Comparison of ENCODE assay signal across 8 cellular contexts in the genomic region with DNA sequence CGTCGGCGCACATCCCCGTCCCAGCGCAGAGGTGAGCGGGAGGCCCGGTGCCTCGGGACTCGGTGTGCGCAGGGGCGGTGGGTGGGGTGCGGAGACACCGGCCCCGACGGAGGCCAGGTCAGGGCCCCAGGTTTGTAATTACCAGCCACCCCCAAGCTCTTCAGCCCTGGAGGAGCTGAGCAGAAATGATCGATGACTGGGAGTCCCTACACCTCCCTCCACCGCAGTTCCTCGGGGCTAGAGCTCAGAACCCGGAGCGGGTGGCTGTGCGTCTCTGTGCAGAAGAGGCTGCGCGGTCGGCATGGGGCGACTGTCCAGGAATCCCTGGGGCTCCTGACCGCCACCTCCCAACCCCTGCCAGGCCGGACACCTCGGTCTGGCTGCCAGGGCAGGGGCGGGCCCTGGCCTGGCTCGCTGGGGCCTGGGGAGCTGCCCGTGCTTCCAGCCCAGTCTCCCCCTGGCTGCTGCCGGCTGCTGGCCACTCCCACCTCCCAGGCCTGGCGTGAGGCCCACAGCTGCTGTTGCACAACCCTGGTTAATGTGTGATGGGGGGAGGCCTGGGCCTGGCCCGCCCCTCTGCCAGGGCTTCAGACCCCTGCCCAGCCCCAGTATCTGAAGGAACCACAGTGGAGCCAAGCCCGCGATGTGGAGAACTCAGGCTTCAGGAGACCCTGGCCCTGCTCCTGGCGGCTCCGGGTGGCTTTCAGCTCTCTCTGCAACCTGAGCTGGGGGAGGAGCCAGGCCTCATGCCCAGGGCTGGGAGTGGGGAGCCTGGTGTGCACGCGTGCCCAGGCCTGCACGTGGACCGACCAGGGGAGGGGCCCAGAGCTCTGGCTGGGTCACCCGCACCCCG. TPM values are rescaled to one million over a fixed set of nuclear protein-coding genes. Genes with fewer than 3 reads are reported as not detected.
DNase-seq lines count a peak whose midpoint lies in the region; ATAC-seq and TF ChIP-seq lines count a peak whose summit lies in the region.

No MANE protein-coding gene starts in this region.

- H3K27ac ChIP-seq in A673 (ENCODE audit: low read depth, low read length, poor library complexity, severe bottlenecking) (peak overlapping the region; percentile 88), spleen (peak overlapping the region; percentile 81 to 90 (median 87))

- no peaks in the 10 kb centered on the region for H3K9me3 Mint-ChIP-seq in T-helper 2 cell treated with Interferon-gamma antibody and Interleukin-4, amounts not matched to agents 5 μg/mL and 100 μg/mL, for 36 hours

- H3K36me3 ChIP-seq in A673 (ENCODE audit: insufficient read depth, low read length, poor library complexity, severe bottlenecking) (peaks cover 24% of the 10 kb centered on the region), spleen (peaks cover 0 to 55% (median 28%) of the 10 kb centered on the region in 6 donors)

- H3K9me3 ChIP-seq in A673 (ENCODE audit: low read depth, low read length, poor library complexity, severe bottlenecking) (no peaks in the 10 kb centered on the region), spleen (no peaks in the 10 kb centered on the region)

- H3K4me3 Mint-ChIP-seq in T-helper 2 cell treated with Interferon-gamma antibody and Interleukin-4, amounts not matched to agents 5 μg/mL and 100 μg/mL, for 36 hours = peak overlapping the region; percentile 70

- CTCF ChIA-PET in A673 (lab: Charles Lee) = no interaction called here
- CTCF ChIA-PET in GM10248 (lab: Yijun Ruan, JAX) = interaction anchor here (1.2 to 1.4 kb wide), 2 partner anchors 45 to 124 kb away, joined by 3 to 5 read pairs; a partner anchor contains a TSS

- peaks cover 16% of the 10 kb centered on the region for H3K4me1 ChIP-seq in A673 (ENCODE audit: insufficient read depth, low read length, poor library complexity, severe bottlenecking)
- H3K4me1 ChIP-seq in spleen = peaks cover 44 to 88% (median 67%) of the 10 kb centered on the region in 6 donors

- peak; percentile 59 for ATAC-seq in left colon
- no peak for ATAC-seq in HG03439 (IDR thresholded peaks at IDR 0.05; ENCODE audit: unreplicated experiment)

- H3K4me3 ChIP-seq in A673 (ENCODE audit: low read depth, low read length, poor library complexity, severe bottlenecking) (peak overlapping the region; percentile 78), spleen (peak overlapping the region; percentile 42 to 90 (median 65))

- DNase-seq in A673 (ENCODE audit: low spot score) = peak; percentile 85
- peak; percentile 65 for DNase-seq in GM10248 (ENCODE audit: extremely low spot score)
- peak; percentile 26 for DNase-seq in NCI-H1694 (lab: John Stamatoyannopoulos, UW)
- no peak for DNase-seq in T-helper 2 cell treated with Interferon-gamma antibody and Interleukin-4, amounts not matched to agents 5 μg/mL and 100 μg/mL, for 36 hours (ENCODE audit: low spot score)
- peak; percentile 68 to 83 for DNase-seq in dermis microvascular lymphatic vessel endothelial cell (ENCODE audit: low read depth in 2 of 2)
- DNase-seq in left colon = peak; percentile 92
- peak; percentile 93 for DNase-seq in spleen

- peaks cover 10% of the 10 kb centered on the region for H3K4me1 Mint-ChIP-seq in T-helper 2 cell treated with Interferon-gamma antibody and Interleukin-4, amounts not matched to agents 5 μg/mL and 100 μg/mL, for 36 hours (ENCODE audit: low read depth)

- no TSS peak for BruUV-seq in A673 (replicated peaks; lab: Mats Ljungman, UMichigan)

- peaks cover 18% of the 10 kb centered on the region for H3K36me3 Mint-ChIP-seq in T-helper 2 cell treated with Interferon-gamma antibody and Interleukin-4, amounts not matched to agents 5 μg/mL and 100 μg/mL, for 36 hours (ENCODE audit: low read depth)

- POLR2A ChIA-PET in A673 (lab: Charles Lee; ENCODE audit: low non-redundant PET) (interaction anchor here (0.6 kb wide), 1 partner anchor 10 kb away, joined by 11 read pairs; no protein-coding TSS in a partner anchor), GM10248 (lab: Yijun Ruan, JAX) (no interaction called here)

- H3K27ac Mint-ChIP-seq in T-helper 2 cell treated with Interferon-gamma antibody and Interleukin-4, amounts not matched to agents 5 μg/mL and 100 μg/mL, for 36 hours = no peak overlapping the region

- WGBS in spleen, 5 donors = 4 to 12% (median 5%) methylated on average over 3 to 44 of the region's 44 CpGs

- TF ChIP-seq CTCF in A673 (conservative IDR thresholded peaks at IDR 0.05; ENCODE audit: low read depth, low read length) (0 out of 2 replicates have a peak, but pooled peaks have one; percentile 17), GM10248 (IDR thresholded peaks at IDR 0.05; ENCODE audit: control extremely low read depth, extremely low read depth, low read depth, missing control alignments) (no peak), spleen (IDR thresholded peaks at IDR 0.05 in 8 of 11, conservative IDR thresholded peaks at IDR 0.05 in 3 of 11) (peak in 8 of 11 experiments; percentile 14 to 58 (median 32))

- intact Hi-C loops in A673 (cut with micrococcal nuclease; ENCODE audit: unreplicated experiment) (no loop called here), left colon (cut with DNase I, micrococcal nuclease) (no loop called here), spleen (cut with DNase I; ENCODE audit: low total_unique reads) (no loop called here)

- no peaks in the 10 kb centered on the region for H3K27me3 ChIP-seq in A673 (replicated peaks; ENCODE audit: insufficient read depth, low read depth, low read length, poor library complexity)
- peaks cover 0 to 19% (median 0%) of the 10 kb centered on the region in 7 donors for H3K27me3 ChIP-seq in spleen (replicated peaks in 1 of 7)

- H3K27me3 Mint-ChIP-seq in T-helper 2 cell treated with Interferon-gamma antibody and Interleukin-4, amounts not matched to agents 5 μg/mL and 100 μg/mL, for 36 hours (ENCODE audit: low read depth) = no peaks in the 10 kb centered on the region

- TF ChIP-seq POLR2A in spleen (IDR thresholded peaks at IDR 0.05) = no peak

RNA-seq across cellular contexts. Expression of a gene that starts 1.2 kb away (rescaled TPM):
- total RNA-seq in A673 (2021) = 45.8 and 71.0 TPM in 2 replicates
- total RNA-seq in dermis microvascular lymphatic vessel endothelial cell = 5.9 and 9.2 TPM in 2 replicates
- 10 to 100 TPM; 41.2 to 48.0 TPM for total RNA-seq in left colon
- total RNA-seq in spleen = 100 to 1,000 TPM in 1 of 7 donors, 10 to 100 TPM in 6; 39.9 to 107 (median 64.8) TPM
- 10 to 100 TPM; 27.5 to 44.0 (median 34.3) TPM for polyA plus RNA-seq in spleen

RNA-seq across cellular contexts. Expression of a gene that starts 4.3 kb away (rescaled TPM):
- 15.1 and 16.3 TPM in 2 replicates for total RNA-seq in A673 (2021)
- total RNA-seq in dermis microvascular lymphatic vessel endothelial cell = 0.90 and 1.5 TPM in 2 replicates
- 10 to 100 TPM; 11.1 to 13.4 TPM for total RNA-seq in left colon
- total RNA-seq in spleen = 10 to 100 TPM; 24.0 to 93.4 (median 39.0) TPM
- 10 to 100 TPM; 56.2 to 96.6 (median 80.4) TPM for polyA plus RNA-seq in spleen

RNA-seq across cellular contexts. Expression of a gene that starts 32.9 kb away (rescaled TPM):
- 28.2 and 28.3 TPM in 2 replicates for total RNA-seq in A673 (2021)
- 10.1 and 13.8 TPM in 2 replicates for total RNA-seq in dermis microvascular lymphatic vessel endothelial cell
- 10 to 100 TPM; 31.4 to 32.4 TPM for total RNA-seq in left colon
- 10 to 100 TPM; 23.6 to 45.7 (median 38.1) TPM for total RNA-seq in spleen
- polyA plus RNA-seq in spleen = 10 to 100 TPM; 27.6 to 72.8 (median 50.0) TPM

RNA-seq across cellular contexts. Expression of a gene that starts 33.0 kb away (rescaled TPM):
- 38.9 and 41.1 TPM in 2 replicates for total RNA-seq in A673 (2021)
- 22.5 and 38.1 TPM in 2 replicates for total RNA-seq in dermis microvascular lymphatic vessel endothelial cell
- total RNA-seq in left colon = 10 to 100 TPM; 52.2 to 69.5 TPM
- 10 to 100 TPM; 36.7 to 84.2 (median 60.8) TPM for total RNA-seq in spleen
- 100 to 1,000 TPM in 1 of 3 donors, 10 to 100 TPM in 2; 64.5 to 118 (median 83.8) TPM for polyA plus RNA-seq in spleen

RNA-seq across cellular contexts. Expression of a gene that starts 44.3 kb away (rescaled TPM):
- total RNA-seq in A673 (2021) (not detected in 2 replicates), dermis microvascular lymphatic vessel endothelial cell (3.9 and 15.4 TPM in 2 replicates), left colon (1 to 10 TPM in 1 of 2 donors, not detected in 1; 8.9 TPM), spleen (100 to 1,000 TPM in 1 of 7 donors, 10 to 100 TPM in 5, 1 to 10 TPM in 1; 8.9 to 104 (median 41.0) TPM)
- polyA plus RNA-seq in spleen = 10 to 100 TPM; 12.3 to 28.1 (median 23.8) TPM
